22 cellular contexts compared by ENCODE assay signal in the genomic region with DNA sequence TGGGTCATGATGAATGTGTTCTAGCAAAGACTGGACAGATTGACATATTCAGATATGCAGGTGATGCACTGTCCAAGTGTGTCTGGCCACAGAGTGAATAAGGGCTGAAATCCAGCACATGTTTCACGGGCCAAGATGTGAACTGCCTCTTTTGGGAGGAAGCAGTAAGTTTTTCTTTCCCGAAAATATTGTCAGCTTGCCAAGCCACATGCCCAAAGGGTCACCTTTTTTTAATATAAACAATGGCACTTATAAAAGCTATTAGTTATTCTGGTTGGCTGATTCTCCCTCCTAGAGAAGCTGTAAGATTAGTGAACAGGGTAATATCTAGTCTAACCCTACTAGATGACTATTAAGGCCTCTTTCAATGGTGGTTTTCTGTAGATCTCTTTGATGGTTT. TPM values are rescaled to one million over a fixed set of nuclear protein-coding genes. Genes with fewer than 3 reads are reported as not detected.
"Had no signal": no experiment of that assay in that cellular context is flagged by ENCODE, and none has a peak within 500 bp of the region (broad histone marks: within the 10 kb centered on the region; RNA-seq: fewer than 3 reads in every experiment).

No MANE protein-coding gene starts in this region.

- H3K36me3 Mint-ChIP-seq: activated CD4-positive, alpha-beta memory T cell treated with anti-CD3 and anti-CD28 coated beads for 36 hours; activated naive CD8-positive, alpha-beta T cell treated with anti-CD3 and anti-CD28 coated beads for 36 hours; brain; naive B cell had no signal

- H3K4me3 ChIP-seq: ovary, right lobe of liver, smooth muscle cell, suprapubic skin, upper lobe of left lung had no signal

- H3K4me1 ChIP-seq: right lobe of liver had no signal

- H3K9me3 ChIP-seq: ovary, right lobe of liver, suprapubic skin, upper lobe of left lung had no signal

- H3K4me1 Mint-ChIP-seq: activated naive CD8-positive, alpha-beta T cell treated with anti-CD3 and anti-CD28 coated beads for 36 hours; naive B cell; stimulated activated naive CD8-positive, alpha-beta T cell treated with anti-CD3 and anti-CD28 coated beads, Interleukin-15, amount 100 ng/mL, for 72 hours had no signal

- DNase-seq: activated CD4-positive, alpha-beta memory T cell treated with anti-CD3 and anti-CD28 coated beads for 36 hours; activated naive CD4-positive, alpha-beta T cell; activated naive CD8-positive, alpha-beta T cell treated with anti-CD3 and anti-CD28 coated beads for 36 hours; activated T-cell treated with anti-CD3 and anti-CD28 coated beads for 4 hours; amniotic stem cell; effector CD8-positive, alpha-beta T cell; kidney; naive B cell; right lobe of liver; stimulated activated CD4-positive, alpha-beta T cell treated with anti-CD3 and anti-CD28 coated beads, Interleukin-4, amount 100 ng/mL, for 1 hour; stimulated activated naive CD8-positive, alpha-beta T cell treated with anti-CD3 and anti-CD28 coated beads, Interleukin-15, amount 100 ng/mL, for 72 hours; SW 1271; T-helper 2 cell had no signal

- H3K27ac ChIP-seq: right lobe of liver, VCaP had no signal

- H3K4me3 Mint-ChIP-seq: activated CD4-positive, alpha-beta memory T cell treated with anti-CD3 and anti-CD28 coated beads for 36 hours; activated naive CD8-positive, alpha-beta T cell treated with anti-CD3 and anti-CD28 coated beads for 36 hours; activated T-helper 1 cell treated with anti-CD3 and anti-CD28 coated beads, Interleukin-12 subunit alpha, Interleukin-12 subunit beta, Interleukin-2, Interleukin-4 antibody, amounts not matched to agents 30 ng/mL and 10 ng/mL and 1 ng/mL, durations not matched to agents 14 hours and 24 hours and 36 hours; dendritic cell treated with granulocyte-macrophage colony-stimulating factor and Interleukin-4, amounts not matched to agents 40 ng/mL and 50 ng/mL, for 4 days; stimulated activated naive CD8-positive, alpha-beta T cell treated with anti-CD3 and anti-CD28 coated beads, Interleukin-15, amount 100 ng/mL, for 72 hours had no signal

- H3K9me3 Mint-ChIP-seq: activated CD4-positive, alpha-beta memory T cell treated with anti-CD3 and anti-CD28 coated beads for 36 hours; activated naive CD8-positive, alpha-beta T cell treated with anti-CD3 and anti-CD28 coated beads for 36 hours; activated T-helper 1 cell treated with anti-CD3 and anti-CD28 coated beads, Interleukin-12 subunit alpha, Interleukin-12 subunit beta, Interleukin-2, Interleukin-4 antibody, amounts not matched to agents 30 ng/mL and 10 ng/mL and 1 ng/mL, durations not matched to agents 14 hours and 24 hours and 36 hours; stimulated activated naive CD8-positive, alpha-beta T cell treated with anti-CD3 and anti-CD28 coated beads, Interleukin-15, amount 100 ng/mL, for 72 hours had no signal

- H3K36me3 ChIP-seq: ovary, right lobe of liver, suprapubic skin, upper lobe of left lung had no signal

- H3K27me3 ChIP-seq: ovary, upper lobe of left lung had no signal

- ATAC-seq: left lobe of liver; right lobe of liver; stimulated activated naive CD8-positive, alpha-beta T cell treated with anti-CD3 and anti-CD28 coated beads, Interleukin-15, amount 100 ng/mL, for 72 hours had no signal

- H3K27ac Mint-ChIP-seq: activated CD4-positive, alpha-beta memory T cell treated with anti-CD3 and anti-CD28 coated beads for 36 hours; activated naive CD8-positive, alpha-beta T cell treated with anti-CD3 and anti-CD28 coated beads for 36 hours; activated T-helper 1 cell treated with anti-CD3 and anti-CD28 coated beads, Interleukin-12 subunit alpha, Interleukin-12 subunit beta, Interleukin-2, Interleukin-4 antibody, amounts not matched to agents 30 ng/mL and 10 ng/mL and 1 ng/mL, durations not matched to agents 14 hours and 24 hours and 36 hours; dendritic cell treated with granulocyte-macrophage colony-stimulating factor and Interleukin-4, amounts not matched to agents 40 ng/mL and 50 ng/mL, for 4 days; naive B cell; stimulated activated naive CD8-positive, alpha-beta T cell treated with anti-CD3 and anti-CD28 coated beads, Interleukin-15, amount 100 ng/mL, for 72 hours had no signal

RNA-seq across cellular contexts. Expression of gene EDNRA, which starts 1.5 kb away (rescaled TPM):
- total RNA-seq: activated CD4-positive, alpha-beta memory T cell treated with anti-CD3 and anti-CD28 coated beads for 36 hours; activated naive CD8-positive, alpha-beta T cell treated with anti-CD3 and anti-CD28 coated beads for 36 hours; activated T-helper 1 cell treated with anti-CD3 and anti-CD28 coated beads, Interleukin-12 subunit alpha, Interleukin-12 subunit beta, Interleukin-2, Interleukin-4 antibody, amounts not matched to agents 30 ng/mL and 10 ng/mL and 1 ng/mL, durations not matched to agents 14 hours and 24 hours and 36 hours had no signal
